Comparison of ENCODE assay signal across 10 cellular contexts in genomic region chr6:134247271-134247833, GRCh38.
DNase-seq lines count a peak whose midpoint lies in the region; ATAC-seq and TF ChIP-seq lines count a peak whose summit lies in the region.
"Had no signal": no experiment of that assay in that cellular context is flagged by ENCODE, and none has a peak within 500 bp of the region (broad histone marks: within the 10 kb centered on the region; RNA-seq: fewer than 3 reads in every experiment).

No MANE protein-coding gene starts in this region.

- peaks cover 5 to 19% of the 10 kb centered on the region in 2 donors for H3K4me1 Mint-ChIP-seq in natural killer cell

- no peak for TF ChIP-seq CTCF in natural killer cell (IDR thresholded peaks at IDR 0.05)

- H3K9me3 Mint-ChIP-seq in natural killer cell = no peaks in the 10 kb centered on the region

- intact Hi-C loops in natural killer cell (cut with micrococcal nuclease) (no loop called here), left colon (cut with DNase I, micrococcal nuclease) (no loop called here)

- peaks cover 0 to 2% of the 10 kb centered on the region in 2 donors for H3K27me3 Mint-ChIP-seq in natural killer cell (ENCODE audit: low read depth in 2 of 2)

- ATAC-seq in GM19455 (IDR thresholded peaks at IDR 0.05; ENCODE audit: unreplicated experiment) (peak; percentile 96), HG03439 (IDR thresholded peaks at IDR 0.05; ENCODE audit: unreplicated experiment) (peak; percentile 95), natural killer cell (peak; percentile 84 to 92 (median 86)), left colon (no peak)
- ATAC-seq: Panc1 had no signal

- H3K27ac Mint-ChIP-seq in natural killer cell = peak overlapping the region; percentile 54 to 81

- DNase-seq in activated CD8-positive, alpha-beta memory T cell treated with anti-CD3 and anti-CD28 coated beads, Interleukin-2, amount 50 U/mL, for 4 hours = peak; percentile 57
- no peak for DNase-seq in natural killer cell
- DNase-seq in HPDE6-E6E7 (ENCODE audit: extremely low spot score) = no peak
- DNase-seq in iPS-NIHi11 (ENCODE audit: low spot score) = no peak
- DNase-seq in left colon = no peak
- no peak for DNase-seq in NCI-H1048 (lab: John Stamatoyannopoulos, UW)
- DNase-seq: left cardiac atrium had no signal

- H3K4me3 Mint-ChIP-seq in natural killer cell = no peak overlapping the region

- H3K36me3 Mint-ChIP-seq in natural killer cell = no peaks in the 10 kb centered on the region
